Comparison of ENCODE assay signal across 36 cellular contexts in the genomic region with DNA sequence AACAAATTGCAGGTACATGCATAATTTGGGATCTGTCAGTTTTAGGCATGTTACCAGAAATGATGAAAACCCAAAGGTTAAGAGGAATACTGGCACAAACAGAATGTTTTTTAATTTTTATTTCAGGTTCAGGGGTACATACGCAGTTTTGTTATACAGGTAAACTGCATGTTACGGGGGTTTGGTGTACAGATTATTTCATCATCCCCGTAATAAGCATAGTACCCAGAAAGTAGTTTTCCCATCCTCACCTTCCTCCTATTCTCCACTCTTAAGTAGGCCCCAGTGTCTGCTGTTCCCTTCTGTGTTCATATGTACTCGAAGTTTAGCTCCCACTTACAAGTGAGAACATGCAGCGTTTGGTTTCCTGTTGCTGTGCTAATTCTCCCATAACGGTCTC. TPM values are rescaled to one million over a fixed set of nuclear protein-coding genes. Genes with fewer than 3 reads are reported as not detected.
"Had no signal": no experiment of that assay in that cellular context is flagged by ENCODE, and none has a peak within 500 bp of the region (broad histone marks: within the 10 kb centered on the region; RNA-seq: fewer than 3 reads in every experiment).

No MANE protein-coding gene starts in this region.

- H3K4me3 Mint-ChIP-seq: activated CD4-positive, alpha-beta memory T cell treated with anti-CD3 and anti-CD28 coated beads, Interleukin-2, amount 10 ng/mL, durations not matched to agents 7 days and 5 days; activated CD4-positive, alpha-beta T cell treated with anti-CD3 and anti-CD28 coated beads for 36 hours; activated CD4-positive, alpha-beta T cell treated with anti-CD3 and anti-CD28 coated beads, Interleukin-2, amount 10 ng/mL, durations not matched to agents 7 days and 5 days; activated CD8-positive, alpha-beta memory T cell treated with anti-CD3 and anti-CD28 coated beads, Interleukin-2, amount 10 ng/mL, durations not matched to agents 7 days and 5 days; activated naive CD4-positive, alpha-beta T cell treated with anti-CD3 and anti-CD28 coated beads for 36 hours; activated naive CD4-positive, alpha-beta T cell treated with anti-CD3 and anti-CD28 coated beads, Interleukin-2, amount 50 U/mL, for 24 hours; activated naive CD8-positive, alpha-beta T cell treated with anti-CD3 and anti-CD28 coated beads for 36 hours; activated naive CD8-positive, alpha-beta T cell treated with anti-CD3 and anti-CD28 coated beads, Interleukin-2, amount 50 U/mL, for 24 hours; activated T-helper 1 cell treated with anti-CD3 and anti-CD28 coated beads, Interleukin-12 subunit alpha, Interleukin-12 subunit beta, Interleukin-2, Interleukin-4 antibody, amounts not matched to agents 30 ng/mL and 10 ng/mL and 1 ng/mL, durations not matched to agents 14 hours and 24 hours and 36 hours; effector memory CD8-positive, alpha-beta T cell had no signal

- H3K27ac Mint-ChIP-seq: activated CD4-positive, alpha-beta memory T cell treated with anti-CD3 and anti-CD28 coated beads, Interleukin-2, amount 10 ng/mL, durations not matched to agents 7 days and 5 days; activated CD4-positive, alpha-beta T cell treated with anti-CD3 and anti-CD28 coated beads for 36 hours; activated CD4-positive, alpha-beta T cell treated with anti-CD3 and anti-CD28 coated beads, Interleukin-2, amount 10 ng/mL, durations not matched to agents 7 days and 5 days; activated CD8-positive, alpha-beta memory T cell treated with anti-CD3 and anti-CD28 coated beads, Interleukin-2, amount 10 ng/mL, durations not matched to agents 7 days and 5 days; activated naive CD4-positive, alpha-beta T cell treated with anti-CD3 and anti-CD28 coated beads for 36 hours; activated naive CD4-positive, alpha-beta T cell treated with anti-CD3 and anti-CD28 coated beads, Interleukin-2, amount 50 U/mL, for 24 hours; activated naive CD8-positive, alpha-beta T cell treated with anti-CD3 and anti-CD28 coated beads for 36 hours; activated naive CD8-positive, alpha-beta T cell treated with anti-CD3 and anti-CD28 coated beads, Interleukin-2, amount 50 U/mL, for 24 hours; activated T-helper 1 cell treated with anti-CD3 and anti-CD28 coated beads, Interleukin-12 subunit alpha, Interleukin-12 subunit beta, Interleukin-2, Interleukin-4 antibody, amounts not matched to agents 30 ng/mL and 10 ng/mL and 1 ng/mL, durations not matched to agents 14 hours and 24 hours and 36 hours; activated T-helper 2 cell treated with anti-CD3 and anti-CD28 coated beads, Interferon-gamma antibody, Interleukin-2, Interleukin-4, amounts not matched to agents 10 μg/mL and 5 μg/mL and 100 μg/mL, durations not matched to agents 14 hours and 24 hours and 36 hours had no signal

- H3K9me3 Mint-ChIP-seq: activated CD4-positive, alpha-beta memory T cell treated with anti-CD3 and anti-CD28 coated beads, Interleukin-2, amount 10 ng/mL, durations not matched to agents 7 days and 5 days; activated CD4-positive, alpha-beta T cell treated with anti-CD3 and anti-CD28 coated beads, Interleukin-2, amount 10 ng/mL, durations not matched to agents 7 days and 5 days; activated naive CD4-positive, alpha-beta T cell treated with anti-CD3 and anti-CD28 coated beads for 36 hours; activated naive CD4-positive, alpha-beta T cell treated with anti-CD3 and anti-CD28 coated beads, Interleukin-2, amount 50 U/mL, for 24 hours; activated naive CD8-positive, alpha-beta T cell treated with anti-CD3 and anti-CD28 coated beads for 36 hours; activated naive CD8-positive, alpha-beta T cell treated with anti-CD3 and anti-CD28 coated beads, Interleukin-2, amount 50 U/mL, for 24 hours; activated T-helper 1 cell treated with anti-CD3 and anti-CD28 coated beads, Interleukin-12 subunit alpha, Interleukin-12 subunit beta, Interleukin-2, Interleukin-4 antibody, amounts not matched to agents 30 ng/mL and 10 ng/mL and 1 ng/mL, durations not matched to agents 14 hours and 24 hours and 36 hours; activated T-helper 2 cell treated with anti-CD3 and anti-CD28 coated beads, Interferon-gamma antibody, Interleukin-2, Interleukin-4, amounts not matched to agents 10 μg/mL and 5 μg/mL and 100 μg/mL, durations not matched to agents 14 hours and 24 hours and 36 hours; effector memory CD8-positive, alpha-beta T cell had no signal

- H3K27ac ChIP-seq: adrenal gland, body of pancreas, esophagus muscularis mucosa, foreskin keratinocyte, gastrocnemius medialis, heart left ventricle had no signal

- ATAC-seq: activated CD4-positive, alpha-beta T cell treated with anti-CD3 and anti-CD28 coated beads for 36 hours; activated CD8-positive, alpha-beta memory T cell treated with anti-CD3 and anti-CD28 coated beads, Interleukin-2, amount 10 ng/mL, durations not matched to agents 7 days and 5 days; activated naive CD8-positive, alpha-beta T cell treated with anti-CD3 and anti-CD28 coated beads, Interleukin-2, amount 50 U/mL, for 24 hours; body of pancreas; effector memory CD8-positive, alpha-beta T cell; foreskin keratinocyte; gastrocnemius medialis; heart left ventricle had no signal

- H3K27me3 ChIP-seq: adrenal gland, body of pancreas, esophagus muscularis mucosa, foreskin keratinocyte, gastrocnemius medialis, heart left ventricle had no signal

- H3K27me3 Mint-ChIP-seq: activated CD4-positive, alpha-beta memory T cell treated with anti-CD3 and anti-CD28 coated beads, Interleukin-2, amount 10 ng/mL, durations not matched to agents 7 days and 5 days; activated CD4-positive, alpha-beta T cell treated with anti-CD3 and anti-CD28 coated beads for 36 hours; activated CD4-positive, alpha-beta T cell treated with anti-CD3 and anti-CD28 coated beads, Interleukin-2, amount 10 ng/mL, durations not matched to agents 7 days and 5 days; activated CD8-positive, alpha-beta memory T cell treated with anti-CD3 and anti-CD28 coated beads, Interleukin-2, amount 10 ng/mL, durations not matched to agents 7 days and 5 days; activated naive CD4-positive, alpha-beta T cell treated with anti-CD3 and anti-CD28 coated beads, Interleukin-2, amount 50 U/mL, for 24 hours; activated naive CD8-positive, alpha-beta T cell treated with anti-CD3 and anti-CD28 coated beads for 36 hours; activated naive CD8-positive, alpha-beta T cell treated with anti-CD3 and anti-CD28 coated beads, Interleukin-2, amount 50 U/mL, for 24 hours; effector memory CD8-positive, alpha-beta T cell had no signal

- H3K4me1 ChIP-seq: adrenal gland, body of pancreas, esophagus muscularis mucosa, foreskin keratinocyte, gastrocnemius medialis, heart left ventricle had no signal

- H3K4me3 ChIP-seq: adrenal gland, body of pancreas, esophagus muscularis mucosa, gastrocnemius medialis, heart left ventricle had no signal

- H3K4me1 Mint-ChIP-seq: activated CD4-positive, alpha-beta memory T cell treated with anti-CD3 and anti-CD28 coated beads, Interleukin-2, amount 10 ng/mL, durations not matched to agents 7 days and 5 days; activated CD4-positive, alpha-beta T cell treated with anti-CD3 and anti-CD28 coated beads for 36 hours; activated CD4-positive, alpha-beta T cell treated with anti-CD3 and anti-CD28 coated beads, Interleukin-2, amount 10 ng/mL, durations not matched to agents 7 days and 5 days; activated CD8-positive, alpha-beta memory T cell treated with anti-CD3 and anti-CD28 coated beads, Interleukin-2, amount 10 ng/mL, durations not matched to agents 7 days and 5 days; activated naive CD4-positive, alpha-beta T cell treated with anti-CD3 and anti-CD28 coated beads, Interleukin-2, amount 50 U/mL, for 24 hours; activated naive CD8-positive, alpha-beta T cell treated with anti-CD3 and anti-CD28 coated beads for 36 hours; activated naive CD8-positive, alpha-beta T cell treated with anti-CD3 and anti-CD28 coated beads, Interleukin-2, amount 50 U/mL, for 24 hours had no signal

- DNase-seq: activated CD4-positive, alpha-beta memory T cell treated with anti-CD3 and anti-CD28 coated beads, Interleukin-2, amount 10 ng/mL, durations not matched to agents 7 days and 5 days; activated CD4-positive, alpha-beta T cell treated with anti-CD3 and anti-CD28 coated beads for 36 hours; activated CD4-positive, alpha-beta T cell treated with anti-CD3 and anti-CD28 coated beads, Interleukin-2, amount 10 ng/mL, durations not matched to agents 7 days and 5 days; activated CD4-positive, alpha-beta T cell treated with anti-CD3 and anti-CD28 coated beads, Interleukin-2, amount 50 U/mL, for 4 hours; activated CD4-positive, CD25-positive, alpha-beta regulatory T cell; activated CD4-positive, CD25-positive, alpha-beta regulatory T cell treated with anti-CD3 and anti-CD28 coated beads, Interleukin-2, amount 50 U/mL, for 72 hours; activated CD8-positive, alpha-beta memory T cell treated with anti-CD3 and anti-CD28 coated beads, Interleukin-2, amount 10 ng/mL, durations not matched to agents 7 days and 5 days; activated CD8-positive, alpha-beta memory T cell treated with anti-CD3 and anti-CD28 coated beads, Interleukin-2, amount 50 U/mL, for 4 hours; activated effector memory CD4-positive, alpha-beta T cell treated with anti-CD3 and anti-CD28 coated beads, Interleukin-2, amount 50 U/mL, for 16 hours; activated naive CD4-positive, alpha-beta T cell treated with anti-CD3 and anti-CD28 coated beads for 36 hours; activated naive CD8-positive, alpha-beta T cell treated with anti-CD3 and anti-CD28 coated beads for 36 hours; activated naive CD8-positive, alpha-beta T cell treated with anti-CD3 and anti-CD28 coated beads, Interleukin-2, amount 50 U/mL, for 24 hours; activated T-cell treated with anti-CD3 and anti-CD28 coated beads, Interleukin-2, amount 50 U/mL, for 1 hour; activated T-cell treated with anti-CD3 and anti-CD28 coated beads, Interleukin-2, amount 50 U/mL, for 48 hours; amygdala; aorta; body of pancreas; caudate nucleus; cortex of kidney; dermis blood vessel endothelial cell; effector CD4-positive, alpha-beta T cell; effector memory CD8-positive, alpha-beta T cell; erythroblast; foreskin keratinocyte; gastrocnemius medialis; glutamatergic neuron; heart left ventricle; T-helper 2 cell had no signal

- H3K9me3 ChIP-seq: adrenal gland, body of pancreas, esophagus muscularis mucosa, gastrocnemius medialis, heart left ventricle had no signal

RNA-seq across cellular contexts. Expression of gene SERPIND1, which starts 51.7 kb away (rescaled TPM):
- total RNA-seq: activated CD4-positive, alpha-beta memory T cell treated with anti-CD3 and anti-CD28 coated beads, Interleukin-2, amount 10 ng/mL, durations not matched to agents 7 days and 5 days; activated CD4-positive, alpha-beta T cell treated with anti-CD3 and anti-CD28 coated beads for 36 hours; activated CD4-positive, alpha-beta T cell treated with anti-CD3 and anti-CD28 coated beads, Interleukin-2, amount 10 ng/mL, durations not matched to agents 7 days and 5 days; activated CD8-positive, alpha-beta memory T cell treated with anti-CD3 and anti-CD28 coated beads for 36 hours; activated CD8-positive, alpha-beta memory T cell treated with anti-CD3 and anti-CD28 coated beads, Interleukin-2, amount 10 ng/mL, durations not matched to agents 7 days and 5 days; activated naive CD4-positive, alpha-beta T cell treated with anti-CD3 and anti-CD28 coated beads for 36 hours; activated naive CD8-positive, alpha-beta T cell treated with anti-CD3 and anti-CD28 coated beads for 36 hours; activated T-helper 1 cell treated with anti-CD3 and anti-CD28 coated beads, Interleukin-12 subunit alpha, Interleukin-12 subunit beta, Interleukin-2, Interleukin-4 antibody, amounts not matched to agents 30 ng/mL and 10 ng/mL and 1 ng/mL, durations not matched to agents 14 hours and 24 hours and 36 hours; activated T-helper 2 cell treated with anti-CD3 and anti-CD28 coated beads, Interferon-gamma antibody, Interleukin-2, Interleukin-4, amounts not matched to agents 10 μg/mL and 5 μg/mL and 100 μg/mL, durations not matched to agents 14 hours and 24 hours and 36 hours; body of pancreas; chondrocyte; dermis blood vessel endothelial cell; foreskin keratinocyte; T-helper 1 cell treated with Interleukin-12 subunit alpha and Interleukin-12 subunit beta and Interleukin-4 antibody, amounts not matched to agents 30 ng/mL and 1 ng/mL, for 36 hours had no signal
- polyA plus RNA-seq: foreskin keratinocyte had no signal
